8 cellular contexts compared by ENCODE assay signal in genomic region chr10:102776779-102777417, GRCh38. TPM values are rescaled to one million over a fixed set of nuclear protein-coding genes. Genes with fewer than 3 reads are reported as not detected.
DNase-seq lines count a peak whose midpoint lies in the region; ATAC-seq and TF ChIP-seq lines count a peak whose summit lies in the region.

No MANE protein-coding gene starts in this region.

- peaks cover 0 to 6% of the 10 kb centered on the region in 2 donors for H3K36me3 ChIP-seq in mucosa of rectum (ENCODE audit: control insufficient read depth in 2 of 2, insufficient read depth in 2 of 2, low read length in 2 of 2)
- no peaks in the 10 kb centered on the region for H3K36me3 ChIP-seq in upper lobe of left lung

- DNase-seq in ELR (ENCODE audit: low read depth): peak; percentile 91
- peak; percentile 97 for DNase-seq in RWPE1 (ENCODE audit: low spot score)
- peak; percentile 69 to 83 for DNase-seq in erythroblast (lab: John Stamatoyannopoulos, UW)
- peak in 1 of 2 donors; percentile 92 for DNase-seq in upper lobe of left lung
- DNase-seq in NCI-H2107 (lab: John Stamatoyannopoulos, UW): no peak
- DNase-seq in NAMALWA (ENCODE audit: low spot score): no peak

- TF ChIP-seq CTCF in RWPE1 (conservative IDR thresholded peaks at IDR 0.05; ENCODE audit: low read depth) (no peak), upper lobe of left lung (IDR thresholded peaks at IDR 0.05) (peak in 1 of 6 experiments; percentile 17)

- POLR2A ChIA-PET in RWPE1 (lab: Yijun Ruan, JAX; ENCODE audit: low non-redundant PET): interaction anchor here (0.6 to 1.0 kb wide), 2 partner anchors 12 to 33 kb away, joined by 3 to 4 read pairs; partner anchors contain the start of gene WBP1L

- no peaks in the 10 kb centered on the region for H3K27me3 ChIP-seq in mucosa of rectum (ENCODE audit: control insufficient read depth in 2 of 2, insufficient read depth in 2 of 2, low read length in 2 of 2)
- no peaks in the 10 kb centered on the region for H3K27me3 ChIP-seq in upper lobe of left lung

- H3K9ac ChIP-seq in mucosa of rectum (ENCODE audit: low read depth in 1 of 2, low read length in 2 of 2): peak overlapping the region in 1 of 2 donors; percentile 3

- H3K4me3 ChIP-seq in mucosa of rectum (ENCODE audit: low read length in 2 of 2) (peak overlapping the region; percentile 31 to 59), upper lobe of left lung (peak overlapping the region in 3 of 4 donors; percentile 21 to 44 (median 33))

- H3K27ac ChIP-seq in RWPE1 (peak overlapping the region; percentile 99), mucosa of rectum (ENCODE audit: low read depth in 2 of 2, low read length in 2 of 2) (peak overlapping the region; percentile 74 to 75), upper lobe of left lung (peak overlapping the region; percentile 85 to 91 (median 88))

- CTCF ChIA-PET in RWPE1 (lab: Yijun Ruan, JAX): interaction anchor here (0.6 to 0.7 kb wide), 2 partner anchors 12 to 104 kb away, joined by 5 read pairs; no protein-coding TSS in a partner anchor

- peak; percentile 89 to 92 for ATAC-seq in upper lobe of left lung (ENCODE audit: low FRiP score in 2 of 2)
- no peak for ATAC-seq in GM21528 (IDR thresholded peaks at IDR 0.05; ENCODE audit: low FRiP score, unreplicated experiment)

- no peaks in the 10 kb centered on the region for H3K9me3 ChIP-seq in mucosa of rectum (ENCODE audit: control insufficient read depth in 2 of 2, low read length in 2 of 2)
- H3K9me3 ChIP-seq in upper lobe of left lung: no peaks in the 10 kb centered on the region

- TF ChIP-seq POLR2A in erythroblast (IDR thresholded peaks at IDR 0.05; ENCODE audit: low read length) (peak; percentile 63), upper lobe of left lung (IDR thresholded peaks at IDR 0.05) (peak in 3 of 4 donors; percentile 57 to 66 (median 58))

- WGBS in upper lobe of left lung, 2 donors: 18 to 24% methylated on average over 6 to 7 of the region's 9 CpGs

- TF ChIP-seq EP300 in upper lobe of left lung (IDR thresholded peaks at IDR 0.05): peak in 3 of 4 donors; percentile 48 to 90 (median 89)

- H3K4me1 ChIP-seq in mucosa of rectum (ENCODE audit: control insufficient read depth in 2 of 2, insufficient read depth in 2 of 2, low read length in 2 of 2): peaks cover 14 to 20% of the 10 kb centered on the region in 2 donors
- peaks cover 72 to 95% (median 86%) of the 10 kb centered on the region in 4 donors for H3K4me1 ChIP-seq in upper lobe of left lung

RNA-seq across cellular contexts. Expression of gene WBP1L, which starts 33.1 kb away (rescaled TPM):
- 10 to 100 TPM; 41.7 to 76.6 (median 54.7) TPM for total RNA-seq in upper lobe of left lung

Comparison
In these comparisons a context has a peak if more than half of its experiments do, and no peak if none do; other contexts are left out.
1. DNase-seq: peak in ELR (single experiment), RWPE1 (single experiment) and erythroblast (2 of 2); none in NCI-H2107 (single experiment) and NAMALWA (single experiment).
2. Peak in every context shown above with its lines, with median percentiles within 50 percentile points of each other: H3K27ac ChIP-seq.